ENCODE assay signal across 21 cellular contexts in genomic region chr3:66121288-66121687, GRCh38.
DNase-seq lines count a peak whose midpoint lies in the region; ATAC-seq, FAIRE-seq and TF ChIP-seq lines count a peak whose summit lies in the region.
"Had no signal": no experiment of that assay in that cellular context is flagged by ENCODE, and none has a peak within 500 bp of the region (broad histone marks: within the 10 kb centered on the region; RNA-seq: fewer than 3 reads in every experiment).

No MANE protein-coding gene starts in this region.

- H3K4me3 ChIP-seq in AG10803 (ENCODE audit: low read length) (no peak overlapping the region), GM23338 (no peak overlapping the region), astrocyte (ENCODE audit: insufficient read depth, low read depth, low read length) (no peak overlapping the region), fibroblast of villous mesenchyme (ENCODE audit: low read depth, low read length) (no peak overlapping the region), transverse colon (no peak overlapping the region)
- H3K4me3 ChIP-seq: gastrocnemius medialis, psoas muscle had no signal

- H3K27ac Mint-ChIP-seq in GM23338 (no peak overlapping the region), astrocyte (ENCODE audit: unreplicated experiment) (no peak overlapping the region)
- H3K27ac Mint-ChIP-seq: activated CD4-positive, alpha-beta memory T cell treated with anti-CD3 and anti-CD28 coated beads, Interleukin-2, amount 10 ng/mL, durations not matched to agents 7 days and 5 days; activated naive CD8-positive, alpha-beta T cell treated with anti-CD3 and anti-CD28 coated beads, Interleukin-2, amount 50 U/mL, for 24 hours; CD8-positive, alpha-beta T cell had no signal

- H3K27me3 Mint-ChIP-seq in GM23338 (ENCODE audit: insufficient read depth, low read depth, poor library complexity) (peaks cover 8% of the 10 kb centered on the region), astrocyte (ENCODE audit: low read depth, unreplicated experiment) (no peaks in the 10 kb centered on the region)
- H3K27me3 Mint-ChIP-seq: activated CD4-positive, alpha-beta memory T cell treated with anti-CD3 and anti-CD28 coated beads, Interleukin-2, amount 10 ng/mL, durations not matched to agents 7 days and 5 days had no signal

- no peak overlapping the region for H3K4me3 Mint-ChIP-seq in GM23338
- no peak overlapping the region for H3K4me3 Mint-ChIP-seq in astrocyte (ENCODE audit: unreplicated experiment)
- H3K4me3 Mint-ChIP-seq: activated CD4-positive, alpha-beta memory T cell treated with anti-CD3 and anti-CD28 coated beads, Interleukin-2, amount 10 ng/mL, durations not matched to agents 7 days and 5 days; activated naive CD8-positive, alpha-beta T cell treated with anti-CD3 and anti-CD28 coated beads, Interleukin-2, amount 50 U/mL, for 24 hours; CD8-positive, alpha-beta T cell had no signal

- TF ChIP-seq POLR2A in transverse colon (IDR thresholded peaks at IDR 0.05): no peak

- intact Hi-C loops in transverse colon (cut with DNase I; ENCODE audit: low total_unique reads): no loop called here

- H3K9me2 ChIP-seq in GM23338 (ENCODE audit: insufficient read depth): no peaks in the 10 kb centered on the region

- no peak for TF ChIP-seq EP300 in transverse colon (IDR thresholded peaks at IDR 0.05; ENCODE audit: low read depth)

- no peak for FAIRE-seq in astrocyte (lab: Jason Lieb, UNC)
- FAIRE-seq: GM12892, kidney had no signal

- H3K4me1 Mint-ChIP-seq in GM23338 (peaks cover 4% of the 10 kb centered on the region), astrocyte (ENCODE audit: low read depth, unreplicated experiment) (peaks cover 23% of the 10 kb centered on the region)
- H3K4me1 Mint-ChIP-seq: activated CD4-positive, alpha-beta memory T cell treated with anti-CD3 and anti-CD28 coated beads, Interleukin-2, amount 10 ng/mL, durations not matched to agents 7 days and 5 days; activated naive CD8-positive, alpha-beta T cell treated with anti-CD3 and anti-CD28 coated beads, Interleukin-2, amount 50 U/mL, for 24 hours had no signal

- in situ Hi-C loops in transverse colon (cut with MboI; ENCODE audit: low pct_ligation_motif_present in 1 of 4, low pct_unique_long_range_greater_than_20kb in 1 of 4, low sequenced_read_pairs in 3 of 4): no loop called here

- peak overlapping the region; percentile 57 for H2AFZ ChIP-seq in GM23338
- H2AFZ ChIP-seq in astrocyte (ENCODE audit: low read depth, low read length): no peak overlapping the region

- no peaks in the 10 kb centered on the region for H3K36me3 Mint-ChIP-seq in GM23338 (ENCODE audit: low read depth)
- H3K36me3 Mint-ChIP-seq in astrocyte (ENCODE audit: low read depth, unreplicated experiment): no peaks in the 10 kb centered on the region
- H3K36me3 Mint-ChIP-seq: CD8-positive, alpha-beta T cell had no signal

- DNase-seq in AG10803 (ENCODE audit: low read depth) (peak; percentile 59), GM23338 (ENCODE audit: low spot score) (no peak), astrocyte (ENCODE audit: low read depth) (peak; percentile 74), fibroblast of villous mesenchyme (ENCODE audit: low read depth) (peak; percentile 66), RPMI8226 (no peak), transverse colon (no peak)
- DNase-seq: activated CD4-positive, alpha-beta memory T cell treated with anti-CD3 and anti-CD28 coated beads, Interleukin-2, amount 10 ng/mL, durations not matched to agents 7 days and 5 days; activated effector memory CD4-positive, alpha-beta T cell treated with anti-CD3 and anti-CD28 coated beads, Interleukin-2, amount 50 U/mL, for 16 hours; activated naive CD8-positive, alpha-beta T cell treated with anti-CD3 and anti-CD28 coated beads, Interleukin-2, amount 50 U/mL, for 24 hours; CD8-positive, alpha-beta T cell; gastrocnemius medialis; kidney; NCI-H1436 treated with DMSO at 0.1 percent for 48 hours; NCI-H524; psoas muscle; substantia nigra; T1000 had no signal

- H3K9me3 Mint-ChIP-seq in GM23338 (no peaks in the 10 kb centered on the region), astrocyte (ENCODE audit: unreplicated experiment) (no peaks in the 10 kb centered on the region)
- H3K9me3 Mint-ChIP-seq: activated CD4-positive, alpha-beta memory T cell treated with anti-CD3 and anti-CD28 coated beads, Interleukin-2, amount 10 ng/mL, durations not matched to agents 7 days and 5 days; activated naive CD8-positive, alpha-beta T cell treated with anti-CD3 and anti-CD28 coated beads, Interleukin-2, amount 50 U/mL, for 24 hours; CD8-positive, alpha-beta T cell had no signal

- H3K36me3 ChIP-seq in GM23338 (ENCODE audit: insufficient read depth): no peaks in the 10 kb centered on the region
- no peaks in the 10 kb centered on the region for H3K36me3 ChIP-seq in astrocyte (ENCODE audit: insufficient read depth, low read length)
- H3K36me3 ChIP-seq in transverse colon: no peaks in the 10 kb centered on the region
- H3K36me3 ChIP-seq: gastrocnemius medialis, neutrophil had no signal

- H3K4me2 ChIP-seq in GM23338 (no peak overlapping the region), astrocyte (ENCODE audit: low read length) (no peak overlapping the region)

- H3K9me3 ChIP-seq in astrocyte (ENCODE audit: insufficient read depth, low read depth, low read length) (no peaks in the 10 kb centered on the region), transverse colon (no peaks in the 10 kb centered on the region)
- H3K9me3 ChIP-seq: gastrocnemius medialis, neutrophil, psoas muscle had no signal

- H3K27ac ChIP-seq in GM23338 (ENCODE audit: low read depth) (no peak overlapping the region), astrocyte (ENCODE audit: low read depth, low read length) (no peak overlapping the region), transverse colon (no peak overlapping the region)
- H3K27ac ChIP-seq: gastrocnemius medialis, neutrophil, psoas muscle had no signal

- TF ChIP-seq CTCF in AG10803 (conservative IDR thresholded peaks at IDR 0.05; ENCODE audit: low read length): no peak
- TF ChIP-seq CTCF in GM23338 (conservative IDR thresholded peaks at IDR 0.05; ENCODE audit: low read depth in 2 of 2): no peak
- TF ChIP-seq CTCF in astrocyte (IDR thresholded peaks at IDR 0.05; ENCODE audit: insufficient read depth, low read depth, low read length): no peak
- no peak for TF ChIP-seq CTCF in fibroblast of villous mesenchyme (IDR thresholded peaks at IDR 0.05; ENCODE audit: insufficient read depth, low read depth, low read length)
- TF ChIP-seq CTCF in transverse colon (IDR thresholded peaks at IDR 0.05): no peak

- H4K20me1 ChIP-seq in GM23338 (replicated peaks; ENCODE audit: insufficient read depth): no peaks in the 10 kb centered on the region
- H4K20me1 ChIP-seq in astrocyte (ENCODE audit: insufficient read depth, low read length): no peaks in the 10 kb centered on the region

- H3K79me2 ChIP-seq in GM23338 (replicated peaks; ENCODE audit: insufficient read depth) (no peaks in the 10 kb centered on the region), astrocyte (ENCODE audit: insufficient read depth, low read length) (no peaks in the 10 kb centered on the region)

- WGBS in transverse colon (ENCODE audit: low coverage in 1 of 2), 2 donors: 81 to 85% methylated on average over 6 of the region's 6 CpGs

- no peaks in the 10 kb centered on the region for H3F3A ChIP-seq in GM23338 (replicated peaks; ENCODE audit: low read depth)

- H3K9ac ChIP-seq in astrocyte (ENCODE audit: low read length): no peak overlapping the region

- H3K4me1 ChIP-seq in GM23338 (ENCODE audit: insufficient read depth) (peaks cover 7% of the 10 kb centered on the region), astrocyte (ENCODE audit: insufficient read depth, low read length) (peaks cover 6% of the 10 kb centered on the region), transverse colon (peaks cover 0 to 2% (median 0%) of the 10 kb centered on the region in 4 donors)

- no peak for ATAC-seq in GM23338
- no peak for ATAC-seq in HG03039 (IDR thresholded peaks at IDR 0.05; ENCODE audit: unreplicated experiment)
- no peak for ATAC-seq in GM19324 (IDR thresholded peaks at IDR 0.05; ENCODE audit: low FRiP score, unreplicated experiment)
- ATAC-seq: activated naive CD8-positive, alpha-beta T cell treated with anti-CD3 and anti-CD28 coated beads, Interleukin-2, amount 50 U/mL, for 24 hours; CD8-positive, alpha-beta T cell; gastrocnemius medialis; psoas muscle had no signal

- H3K27me3 ChIP-seq in GM23338 (ENCODE audit: insufficient read depth): no peaks in the 10 kb centered on the region
- no peaks in the 10 kb centered on the region for H3K27me3 ChIP-seq in astrocyte (ENCODE audit: insufficient read depth, low read length)
- no peaks in the 10 kb centered on the region for H3K27me3 ChIP-seq in transverse colon
- H3K27me3 ChIP-seq: gastrocnemius medialis, neutrophil had no signal

TF ChIP-seq in GM23338, 12 proteins besides CTCF, POLR2A, EP300 and RAD21:
- TF ChIP-seq ZNF331 (CRISPR knock-in tag; IDR thresholded peaks at IDR 0.05; ENCODE audit: low read depth): no peak

Comparison
In these comparisons a context has a peak if more than half of its experiments do, and no peak if none do; other contexts are left out.
1. DNase-seq: peak in AG10803 (single experiment), astrocyte (single experiment) and fibroblast of villous mesenchyme (single experiment); none in GM23338 (single experiment), RPMI8226 (single experiment) and transverse colon (single experiment).